1 cellular context compared by ENCODE assay signal in genomic region chr1:16198444-16199156, GRCh38.
TF ChIP-seq lines count a peak whose summit lies in the region.

No MANE protein-coding gene starts in this region.

TF ChIP-seq in GM12878, 131 proteins besides CTCF, POLR2A, EP300 and RAD21:
- no peak for TF ChIP-seq TAF1 (IDR thresholded peaks at IDR 0.05; ENCODE audit: borderline replicate concordance, low read depth, low read length)
- no peak for TF ChIP-seq ZBTB40 (IDR thresholded peaks at IDR 0.05; ENCODE audit: borderline replicate concordance)
- no peak for TF ChIP-seq KDM1A (IDR thresholded peaks at IDR 0.05; ENCODE audit: borderline replicate concordance)
- TF ChIP-seq SMARCA5 (IDR thresholded peaks at IDR 0.05) = no peak
- TF ChIP-seq BACH1 (IDR thresholded peaks at IDR 0.05; ENCODE audit: borderline replicate concordance) = no peak
- TF ChIP-seq NFXL1 (IDR thresholded peaks at IDR 0.05; ENCODE audit: borderline replicate concordance) = no peak
- no peak for TF ChIP-seq MEF2B (IDR thresholded peaks at IDR 0.05; ENCODE audit: partially characterized antibody, poor library complexity, severe bottlenecking)
- TF ChIP-seq POLR2AphosphoS5 (IDR thresholded peaks at IDR 0.05; ENCODE audit: low read length) = no peak
